Comparison of ENCODE assay signal across 8 cellular contexts in the genomic region with DNA sequence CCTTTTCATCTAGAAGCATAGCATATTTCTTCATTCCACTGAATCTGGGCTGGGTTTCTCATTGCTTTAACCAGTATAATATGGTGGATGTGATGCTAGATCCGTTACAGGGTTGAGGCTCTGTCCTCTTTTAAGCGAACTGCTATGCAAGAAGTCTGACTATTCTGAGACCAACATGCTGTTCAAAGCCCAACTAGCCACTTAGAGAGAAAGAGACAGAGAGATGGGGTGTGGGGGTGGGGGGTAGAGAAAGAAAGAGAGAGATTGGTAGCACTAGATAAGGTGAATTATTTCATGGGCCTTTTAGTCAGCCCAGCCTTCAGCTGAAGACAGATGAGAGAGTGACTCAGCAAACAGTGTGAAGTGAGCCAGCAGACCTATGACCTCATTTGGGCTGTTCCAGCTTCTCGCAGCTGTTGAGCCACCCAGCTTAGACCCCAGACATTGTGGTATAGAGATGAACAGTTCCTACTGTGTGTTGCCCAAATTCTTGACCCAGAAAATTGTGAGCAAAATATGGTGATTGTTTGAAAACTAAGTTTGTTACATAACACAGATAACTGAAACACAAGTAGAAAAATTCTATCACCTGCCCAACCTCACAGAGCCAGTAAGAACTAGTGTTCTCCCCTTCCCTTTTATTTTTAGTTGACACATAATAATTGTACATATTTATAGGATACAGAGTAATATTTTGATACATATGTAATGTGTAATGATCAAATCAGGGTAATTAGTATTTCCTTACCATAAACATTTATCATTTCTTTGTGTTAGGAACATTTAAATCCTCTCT. TPM values are rescaled to one million over a fixed set of nuclear protein-coding genes. Genes with fewer than 3 reads are reported as not detected.
A peak's percentile ranks its signal among the peaks of the same experiment; 100 is the strongest.
DNase-seq lines count a peak whose midpoint lies in the region; ATAC-seq and TF ChIP-seq lines count a peak whose summit lies in the region.

No MANE protein-coding gene starts in this region.

- H3K36me3 Mint-ChIP-seq in osteocyte (ENCODE audit: unreplicated experiment), result peaks cover 7% of the 10 kb centered on the region

- H3K27me3 Mint-ChIP-seq in osteocyte (ENCODE audit: unreplicated experiment), result no peaks in the 10 kb centered on the region

- H3K27ac ChIP-seq in SJSA1, result peak overlapping the region; percentile 65

- no peaks in the 10 kb centered on the region for H3K27me3 ChIP-seq in SJSA1 (replicated peaks)

- peaks cover 22% of the 10 kb centered on the region for H3K4me1 Mint-ChIP-seq in osteocyte (ENCODE audit: unreplicated experiment)

- TF ChIP-seq CTCF in fibroblast of villous mesenchyme (IDR thresholded peaks at IDR 0.05; ENCODE audit: insufficient read depth, low read depth, low read length), result no peak
- TF ChIP-seq CTCF in osteocyte (IDR thresholded peaks at IDR 0.05), result no peak

- ATAC-seq in GM21381 (IDR thresholded peaks at IDR 0.05; ENCODE audit: unreplicated experiment) (peak; percentile 63), GM18520 (IDR thresholded peaks at IDR 0.05; ENCODE audit: unreplicated experiment) (no peak), GM21737 (IDR thresholded peaks at IDR 0.05; ENCODE audit: unreplicated experiment) (no peak)

- H3K9me3 Mint-ChIP-seq in osteocyte (ENCODE audit: unreplicated experiment), result peaks cover 10% of the 10 kb centered on the region

- peaks cover 37% of the 10 kb centered on the region for H3K4me1 ChIP-seq in SJSA1 (replicated peaks)

- H3K4me3 ChIP-seq in SJSA1, result no peak overlapping the region
- no peak overlapping the region for H3K4me3 ChIP-seq in fibroblast of villous mesenchyme (ENCODE audit: low read depth, low read length)

- no peak overlapping the region for H3K4me3 Mint-ChIP-seq in osteocyte (ENCODE audit: unreplicated experiment)

- no peaks in the 10 kb centered on the region; the same call in 1 of the 2 replicates for H3K9me3 ChIP-seq in SJSA1 (replicated peaks)

- DNase-seq in DMS53 treated with DMSO at 0.1 percent for 48 hours (lab: John Stamatoyannopoulos, UW; ENCODE audit: unreplicated experiment), result peak; percentile 87
- DNase-seq in HS-27A (ENCODE audit: low read depth), result peak; percentile 75
- DNase-seq in SJSA1 (ENCODE audit: low read depth in 1 of 2, low spot score in 2 of 2), result peak; percentile 62 to 67
- DNase-seq in fibroblast of villous mesenchyme (ENCODE audit: low read depth), result peak; percentile 90
- DNase-seq in osteocyte (ENCODE audit: extremely low spot score, unreplicated experiment), result no peak

- peak overlapping the region; percentile 80 for H3K27ac Mint-ChIP-seq in osteocyte (ENCODE audit: unreplicated experiment)

- no peaks in the 10 kb centered on the region for H3K36me3 ChIP-seq in SJSA1

RNA-seq across cellular contexts. Expression of a gene that starts 40.7 kb away (rescaled TPM):
- total RNA-seq in SJSA1 (2014; rRNA removed; shearing (Covaris generic)), result 48.7 and 51.7 TPM in 2 replicates
- 26.7 and 31.5 TPM in 2 replicates for total RNA-seq in fibroblast of villous mesenchyme
- total RNA-seq in osteocyte, result 35.3 and 35.4 TPM in 2 replicates
